1 cellular context compared by ENCODE assay signal in the genomic region with DNA sequence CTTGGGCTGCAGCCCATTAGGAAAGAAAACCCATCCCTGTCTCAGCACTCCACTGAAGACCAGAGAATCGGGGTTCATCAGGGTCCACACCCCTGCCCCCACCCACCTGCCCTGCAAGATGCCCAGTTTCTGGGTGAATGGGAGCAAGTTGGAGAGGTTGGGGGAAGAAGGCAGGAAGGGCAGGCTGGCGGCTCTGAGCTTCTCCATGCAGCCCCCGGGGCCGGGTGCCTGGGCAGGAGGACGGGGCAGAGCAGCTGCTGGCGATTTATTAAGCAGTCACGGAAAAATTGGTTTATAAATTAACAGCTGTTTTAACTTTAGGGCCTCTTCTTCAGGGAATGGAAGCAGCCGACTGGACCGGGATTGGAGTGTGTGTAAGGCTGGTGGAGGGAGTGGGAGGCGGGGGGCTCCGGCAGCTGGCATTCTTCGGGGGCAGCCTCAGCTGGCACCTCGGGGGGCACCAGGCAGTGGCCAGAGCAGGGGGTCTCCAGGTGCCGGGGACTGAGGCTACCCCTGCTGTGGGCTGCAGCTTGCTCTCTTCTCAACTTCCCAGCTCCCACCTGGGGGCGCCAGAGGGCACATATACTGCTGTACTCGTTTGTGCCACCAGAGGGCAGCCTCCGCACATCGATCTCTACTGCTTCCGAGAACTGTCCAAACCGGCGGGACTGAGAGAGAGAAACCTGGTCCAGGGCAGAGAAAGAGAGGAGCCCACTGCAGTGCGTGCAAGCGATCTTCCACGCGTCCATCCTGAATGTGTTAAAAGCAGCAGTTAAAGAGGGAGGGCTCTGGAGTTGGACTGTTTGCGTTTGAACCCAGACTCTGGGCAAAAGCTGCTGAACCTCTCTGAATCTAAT.
TF ChIP-seq lines count a peak whose summit lies in the region.

No MANE protein-coding gene starts in this region.

TF ChIP-seq in GM12878, 131 proteins besides CTCF, POLR2A, EP300 and RAD21 (continues in another document):
- TF ChIP-seq SRF (IDR thresholded peaks at IDR 0.05; ENCODE audit: low read depth in 2 of 2, low read length in 2 of 2) (0 out of 4 replicates have a peak, but pooled peaks of 1 of the 2 experiments have one; percentile 20), NFYA (IDR thresholded peaks at IDR 0.05; ENCODE audit: borderline replicate concordance, low read depth, low read length) (peak; percentile 65), BCL3 (IDR thresholded peaks at IDR 0.05; ENCODE audit: borderline replicate concordance, insufficient read depth, low read depth, low read length, poor library complexity, severe bottlenecking) (no peak), FOXM1 (IDR thresholded peaks at IDR 0.05; ENCODE audit: low read depth, low read length) (peak; percentile 66; the same call in 1 of the 2 replicates), MEF2B (IDR thresholded peaks at IDR 0.05; ENCODE audit: partially characterized antibody, poor library complexity, severe bottlenecking) (no peak), PML (IDR thresholded peaks at IDR 0.05; ENCODE audit: low read length) (no peak), NFIC (IDR thresholded peaks at IDR 0.05; ENCODE audit: low read depth, low read length) (no peak), SIN3A (IDR thresholded peaks at IDR 0.05; ENCODE audit: low read depth, low read length) (no peak), NBN (IDR thresholded peaks at IDR 0.05) (0 out of 2 replicates have a peak, but pooled peaks have one; percentile 59), IRF4 (IDR thresholded peaks at IDR 0.05; ENCODE audit: low read depth, low read length) (peak; percentile 77), SP1 (IDR thresholded peaks at IDR 0.05; ENCODE audit: low read depth, low read length) (peak; percentile 27), GABPA (IDR thresholded peaks at IDR 0.05; ENCODE audit: low read depth) (no peak), ZZZ3 (IDR thresholded peaks at IDR 0.05; ENCODE audit: control insufficient read depth, insufficient read length, low read depth) (no peak), RCOR1 (conservative IDR thresholded peaks at IDR 0.05; ENCODE audit: low read depth, low read length) (0 out of 2 replicates have a peak, but pooled peaks have one; percentile 30), SMC3 (IDR thresholded peaks at IDR 0.05; ENCODE audit: borderline replicate concordance, low read length) (peak; percentile 97), MYC (IDR thresholded peaks at IDR 0.05; ENCODE audit: insufficient read depth, insufficient read length, insufficient replicate concordance, low read length, severe bottlenecking) (no peak), MTA2 (IDR thresholded peaks at IDR 0.05; ENCODE audit: low read depth) (no peak), IRF3 (IDR thresholded peaks at IDR 0.05) (peak; percentile 49; the same call in 1 of the 2 replicates), RELA (IDR thresholded peaks at IDR 0.05; ENCODE audit: borderline replicate concordance, partially characterized antibody) (peak; percentile 46), STAT1 (conservative IDR thresholded peaks at IDR 0.05) (peak; percentile 78; the same call in 1 of the 2 replicates), SREBF1 (IDR thresholded peaks at IDR 0.05; ENCODE audit: low read length) (no peak), TARDBP (IDR thresholded peaks at IDR 0.05; ENCODE audit: borderline replicate concordance) (no peak), ZNF592 (IDR thresholded peaks at IDR 0.05) (peak; percentile 94), STAT3 (IDR thresholded peaks at IDR 0.05; ENCODE audit: low read depth, low read length) (no peak), CBX5 (IDR thresholded peaks at IDR 0.05; ENCODE audit: low read depth) (no peak), ZNF24 (IDR thresholded peaks at IDR 0.05) (peak; percentile 66), RAD51 (IDR thresholded peaks at IDR 0.05) (no peak), CREM (IDR thresholded peaks at IDR 0.05; ENCODE audit: low read depth) (no peak), ZNF217 (IDR thresholded peaks at IDR 0.05) (no peak), SUZ12 (IDR thresholded peaks at IDR 0.05; ENCODE audit: unreplicated experiment) (no peak), NR2F1 (conservative IDR thresholded peaks at IDR 0.05) (0 out of 2 replicates have a peak, but pooled peaks have one; percentile 22), SREBF2 (IDR thresholded peaks at IDR 0.05; ENCODE audit: low read length) (no peak), TBL1XR1 (IDR thresholded peaks at IDR 0.05; ENCODE audit: low read depth, low read length) (no peak)
- TF ChIP-seq, protein P1, sequence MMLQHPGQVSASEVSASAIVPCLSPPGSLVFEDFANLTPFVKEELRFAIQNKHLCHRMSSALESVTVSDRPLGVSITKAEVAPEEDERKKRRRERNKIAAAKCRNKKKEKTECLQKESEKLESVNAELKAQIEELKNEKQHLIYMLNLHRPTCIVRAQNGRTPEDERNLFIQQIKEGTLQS (IDR thresholded peaks at IDR 0.05; ENCODE audit: borderline replicate concordance, extremely low read depth, low read depth, low read length) = peak; percentile 70; the same call in 1 of the 2 replicates
- TF ChIP-seq, protein P2, sequence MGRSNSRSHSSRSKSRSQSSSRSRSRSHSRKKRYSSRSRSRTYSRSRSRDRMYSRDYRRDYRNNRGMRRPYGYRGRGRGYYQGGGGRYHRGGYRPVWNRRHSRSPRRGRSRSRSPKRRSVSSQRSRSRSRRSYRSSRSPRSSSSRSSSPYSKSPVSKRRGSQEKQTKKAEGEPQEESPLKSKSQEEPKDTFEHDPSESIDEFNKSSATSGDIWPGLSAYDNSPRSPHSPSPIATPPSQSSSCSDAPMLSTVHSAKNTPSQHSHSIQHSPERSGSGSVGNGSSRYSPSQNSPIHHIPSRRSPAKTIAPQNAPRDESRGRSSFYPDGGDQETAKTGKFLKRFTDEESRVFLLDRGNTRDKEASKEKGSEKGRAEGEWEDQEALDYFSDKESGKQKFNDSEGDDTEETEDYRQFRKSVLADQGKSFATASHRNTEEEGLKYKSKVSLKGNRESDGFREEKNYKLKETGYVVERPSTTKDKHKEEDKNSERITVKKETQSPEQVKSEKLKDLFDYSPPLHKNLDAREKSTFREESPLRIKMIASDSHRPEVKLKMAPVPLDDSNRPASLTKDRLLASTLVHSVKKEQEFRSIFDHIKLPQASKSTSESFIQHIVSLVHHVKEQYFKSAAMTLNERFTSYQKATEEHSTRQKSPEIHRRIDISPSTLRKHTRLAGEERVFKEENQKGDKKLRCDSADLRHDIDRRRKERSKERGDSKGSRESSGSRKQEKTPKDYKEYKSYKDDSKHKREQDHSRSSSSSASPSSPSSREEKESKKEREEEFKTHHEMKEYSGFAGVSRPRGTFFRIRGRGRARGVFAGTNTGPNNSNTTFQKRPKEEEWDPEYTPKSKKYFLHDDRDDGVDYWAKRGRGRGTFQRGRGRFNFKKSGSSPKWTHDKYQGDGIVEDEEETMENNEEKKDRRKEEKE (IDR thresholded peaks at IDR 0.05) = no peak
- TF ChIP-seq, protein P3, sequence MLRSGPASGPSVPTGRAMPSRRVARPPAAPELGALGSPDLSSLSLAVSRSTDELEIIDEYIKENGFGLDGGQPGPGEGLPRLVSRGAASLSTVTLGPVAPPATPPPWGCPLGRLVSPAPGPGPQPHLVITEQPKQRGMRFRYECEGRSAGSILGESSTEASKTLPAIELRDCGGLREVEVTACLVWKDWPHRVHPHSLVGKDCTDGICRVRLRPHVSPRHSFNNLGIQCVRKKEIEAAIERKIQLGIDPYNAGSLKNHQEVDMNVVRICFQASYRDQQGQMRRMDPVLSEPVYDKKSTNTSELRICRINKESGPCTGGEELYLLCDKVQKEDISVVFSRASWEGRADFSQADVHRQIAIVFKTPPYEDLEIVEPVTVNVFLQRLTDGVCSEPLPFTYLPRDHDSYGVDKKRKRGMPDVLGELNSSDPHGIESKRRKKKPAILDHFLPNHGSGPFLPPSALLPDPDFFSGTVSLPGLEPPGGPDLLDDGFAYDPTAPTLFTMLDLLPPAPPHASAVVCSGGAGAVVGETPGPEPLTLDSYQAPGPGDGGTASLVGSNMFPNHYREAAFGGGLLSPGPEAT (IDR thresholded peaks at IDR 0.05; ENCODE audit: low read depth) = no peak
- TF ChIP-seq, protein P4, sequence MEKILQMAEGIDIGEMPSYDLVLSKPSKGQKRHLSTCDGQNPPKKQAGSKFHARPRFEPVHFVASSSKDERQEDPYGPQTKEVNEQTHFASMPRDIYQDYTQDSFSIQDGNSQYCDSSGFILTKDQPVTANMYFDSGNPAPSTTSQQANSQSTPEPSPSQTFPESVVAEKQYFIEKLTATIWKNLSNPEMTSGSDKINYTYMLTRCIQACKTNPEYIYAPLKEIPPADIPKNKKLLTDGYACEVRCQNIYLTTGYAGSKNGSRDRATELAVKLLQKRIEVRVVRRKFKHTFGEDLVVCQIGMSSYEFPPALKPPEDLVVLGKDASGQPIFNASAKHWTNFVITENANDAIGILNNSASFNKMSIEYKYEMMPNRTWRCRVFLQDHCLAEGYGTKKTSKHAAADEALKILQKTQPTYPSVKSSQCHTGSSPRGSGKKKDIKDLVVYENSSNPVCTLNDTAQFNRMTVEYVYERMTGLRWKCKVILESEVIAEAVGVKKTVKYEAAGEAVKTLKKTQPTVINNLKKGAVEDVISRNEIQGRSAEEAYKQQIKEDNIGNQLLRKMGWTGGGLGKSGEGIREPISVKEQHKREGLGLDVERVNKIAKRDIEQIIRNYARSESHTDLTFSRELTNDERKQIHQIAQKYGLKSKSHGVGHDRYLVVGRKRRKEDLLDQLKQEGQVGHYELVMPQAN (conservative IDR thresholded peaks at IDR 0.05) = no peak
- TF ChIP-seq, protein P5, sequence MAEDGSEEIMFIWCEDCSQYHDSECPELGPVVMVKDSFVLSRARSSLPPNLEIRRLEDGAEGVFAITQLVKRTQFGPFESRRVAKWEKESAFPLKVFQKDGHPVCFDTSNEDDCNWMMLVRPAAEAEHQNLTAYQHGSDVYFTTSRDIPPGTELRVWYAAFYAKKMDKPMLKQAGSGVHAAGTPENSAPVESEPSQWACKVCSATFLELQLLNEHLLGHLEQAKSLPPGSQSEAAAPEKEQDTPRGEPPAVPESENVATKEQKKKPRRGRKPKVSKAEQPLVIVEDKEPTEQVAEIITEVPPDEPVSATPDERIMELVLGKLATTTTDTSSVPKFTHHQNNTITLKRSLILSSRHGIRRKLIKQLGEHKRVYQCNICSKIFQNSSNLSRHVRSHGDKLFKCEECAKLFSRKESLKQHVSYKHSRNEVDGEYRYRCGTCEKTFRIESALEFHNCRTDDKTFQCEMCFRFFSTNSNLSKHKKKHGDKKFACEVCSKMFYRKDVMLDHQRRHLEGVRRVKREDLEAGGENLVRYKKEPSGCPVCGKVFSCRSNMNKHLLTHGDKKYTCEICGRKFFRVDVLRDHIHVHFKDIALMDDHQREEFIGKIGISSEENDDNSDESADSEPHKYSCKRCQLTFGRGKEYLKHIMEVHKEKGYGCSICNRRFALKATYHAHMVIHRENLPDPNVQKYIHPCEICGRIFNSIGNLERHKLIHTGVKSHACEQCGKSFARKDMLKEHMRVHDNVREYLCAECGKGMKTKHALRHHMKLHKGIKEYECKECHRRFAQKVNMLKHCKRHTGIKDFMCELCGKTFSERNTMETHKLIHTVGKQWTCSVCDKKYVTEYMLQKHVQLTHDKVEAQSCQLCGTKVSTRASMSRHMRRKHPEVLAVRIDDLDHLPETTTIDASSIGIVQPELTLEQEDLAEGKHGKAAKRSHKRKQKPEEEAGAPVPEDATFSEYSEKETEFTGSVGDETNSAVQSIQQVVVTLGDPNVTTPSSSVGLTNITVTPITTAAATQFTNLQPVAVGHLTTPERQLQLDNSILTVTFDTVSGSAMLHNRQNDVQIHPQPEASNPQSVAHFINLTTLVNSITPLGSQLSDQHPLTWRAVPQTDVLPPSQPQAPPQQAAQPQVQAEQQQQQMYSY (CRISPR knock-in tag; IDR thresholded peaks at IDR 0.05) = no peak
